14 cellular contexts compared by ENCODE assay signal in genomic region chr1:92754000-92754787, GRCh38. TPM values are rescaled to one million over a fixed set of nuclear protein-coding genes. Genes with fewer than 3 reads are reported as not detected.
A peak's percentile ranks its signal among the peaks of the same experiment; 100 is the strongest.
DNase-seq lines count a peak whose midpoint lies in the region; ATAC-seq and TF ChIP-seq lines count a peak whose summit lies in the region.
"Had no signal": no experiment of that assay in that cellular context is flagged by ENCODE, and none has a peak within 500 bp of the region (broad histone marks: within the 10 kb centered on the region; RNA-seq: fewer than 3 reads in every experiment).

No MANE protein-coding gene starts in this region.

- no peak for TF ChIP-seq CTCF in smooth muscle cell (IDR thresholded peaks at IDR 0.05; ENCODE audit: borderline replicate concordance, insufficient read depth, poor library complexity, severe bottlenecking)

- no peak overlapping the region for H3K4me3 ChIP-seq in smooth muscle cell
- H3K4me3 ChIP-seq: GM12878 had no signal

- H3K9me3 ChIP-seq in smooth muscle cell (replicated peaks; ENCODE audit: low read depth), result no peaks in the 10 kb centered on the region

- WGBS in smooth muscle cell (ENCODE audit: low lambda C conversion rate), result 83% methylated on average over 1 of the region's 1 CpG

- H3K27ac ChIP-seq in smooth muscle cell (ENCODE audit: low read depth), result peak overlapping the region; percentile 95
- H3K27ac ChIP-seq: 22Rv1 had no signal

- H3K36me3 ChIP-seq in smooth muscle cell (ENCODE audit: low read depth), result no peaks in the 10 kb centered on the region

- peak overlapping the region; percentile 28 for H3K9ac ChIP-seq in smooth muscle cell (ENCODE audit: low read depth)

- H3K4me1 ChIP-seq in smooth muscle cell (ENCODE audit: low read depth), result peaks cover 11% of the 10 kb centered on the region

- DNase-seq in DMS 273 (lab: John Stamatoyannopoulos, UW; ENCODE audit: unreplicated experiment), result peak; percentile 6
- no peak for DNase-seq in DMS 273 treated with DMSO at 0.1 percent for 48 hours (lab: John Stamatoyannopoulos, UW)
- peak; percentile 94 for DNase-seq in fibroblast of peridontal ligament (ENCODE audit: extremely low read depth)
- DNase-seq in smooth muscle cell (lab: John Stamatoyannopoulos, UW; ENCODE audit: unreplicated experiment), result no peak
- no peak for DNase-seq in NCI-H345 (lab: John Stamatoyannopoulos, UW)
- no peak for DNase-seq in NCI-H1048 (lab: John Stamatoyannopoulos, UW)
- DNase-seq in activated gamma-delta T cell (lab: John Stamatoyannopoulos, UW), result no peak
- DNase-seq: DMS153; effector CD4-positive, alpha-beta T cell; NCI-H1436; NCI-H524 had no signal

- ATAC-seq in SK-N-SH treated with all-trans-retinoic acid at 6 μM for 48 hours, result peak; percentile 93
- ATAC-seq: GM12878 had no signal

- H3K4me2 ChIP-seq in smooth muscle cell, result peak overlapping the region; percentile 77

- H3K27me3 ChIP-seq in smooth muscle cell (ENCODE audit: low read depth), result no peaks in the 10 kb centered on the region

- peaks cover 83% of the 10 kb centered on the region for H4K20me1 ChIP-seq in smooth muscle cell (ENCODE audit: low read depth)

- H3K79me2 ChIP-seq in smooth muscle cell (ENCODE audit: low read depth), result peaks cover 78% of the 10 kb centered on the region

- H2AFZ ChIP-seq in smooth muscle cell (ENCODE audit: low read depth), result no peak overlapping the region

- H3F3A ChIP-seq in smooth muscle cell (ENCODE audit: low read depth), result peaks cover 18% of the 10 kb centered on the region

TF ChIP-seq in SK-N-SH treated with all-trans-retinoic acid at 6 μM for 48 hours, 23 proteins besides CTCF, POLR2A, EP300 and RAD21:
- TF ChIP-seq OSR1 (CRISPR knock-in tag; IDR thresholded peaks at IDR 0.05) (0 out of 2 replicates have a peak, but pooled peaks have one; percentile 31), ISL1 (CRISPR knock-in tag; IDR thresholded peaks at IDR 0.05) (peak; percentile 31; the same call in 1 of the 2 replicates), CREB5 (CRISPR knock-in tag; IDR thresholded peaks at IDR 0.05; ENCODE audit: low read depth) (no peak), PATZ1 (CRISPR knock-in tag; IDR thresholded peaks at IDR 0.05; ENCODE audit: borderline replicate concordance) (no peak)

RNA-seq across cellular contexts. Expression of gene EVI5, which starts 30.7 kb away (rescaled TPM):
- 45.2 and 47.6 TPM in 2 replicates for total RNA-seq in smooth muscle cell
- polyA plus RNA-seq in smooth muscle cell, result 30.0 and 35.4 TPM in 2 replicates

Comparison
In these comparisons a context has a peak if more than half of its experiments do, and no peak if none do; other contexts are left out.
1. DNase-seq: peak in DMS 273 (single experiment) and fibroblast of peridontal ligament (single experiment); none in DMS 273 treated with DMSO at 0.1 percent for 48 hours (single experiment), smooth muscle cell (single experiment), NCI-H345 (single experiment), NCI-H1048 (single experiment) and activated gamma-delta T cell (single experiment).